ENCODE assay signal across 22 cellular contexts in genomic region chr1:13224480-13225060, GRCh38. TPM values are rescaled to one million over a fixed set of nuclear protein-coding genes. Genes with fewer than 3 reads are reported as not detected.
DNase-seq lines count a peak whose midpoint lies in the region; ATAC-seq and TF ChIP-seq lines count a peak whose summit lies in the region.
"Had no signal": no experiment of that assay in that cellular context is flagged by ENCODE, and none has a peak within 500 bp of the region (broad histone marks: within the 10 kb centered on the region; RNA-seq: fewer than 3 reads in every experiment).

No MANE protein-coding gene starts in this region.

- intact Hi-C loops in left ventricle myocardium inferior (cut with micrococcal nuclease), result no loop called here
- intact Hi-C loops in esophagus muscularis mucosa (cut with DNase I), result no loop called here
- intact Hi-C loops in spleen (cut with DNase I; ENCODE audit: low total_unique reads), result no loop called here

- TF ChIP-seq POLR2A in esophagus muscularis mucosa (IDR thresholded peaks at IDR 0.05; ENCODE audit: low read depth) (no peak), spleen (IDR thresholded peaks at IDR 0.05) (no peak)

- H3K27me3 ChIP-seq in right atrium auricular region (no peaks in the 10 kb centered on the region), left ventricle myocardium inferior (ENCODE audit: low read depth) (peaks cover 24% of the 10 kb centered on the region), esophagus muscularis mucosa (peaks cover 0 to 8% (median 0%) of the 10 kb centered on the region in 4 donors), spleen (replicated peaks in 1 of 7) (peaks cover 0 to 7% (median 0%) of the 10 kb centered on the region in 7 donors)

- H3K27ac ChIP-seq in right atrium auricular region (no peak overlapping the region), left ventricle myocardium inferior (replicated peaks) (no peak overlapping the region), esophagus muscularis mucosa (replicated peaks in 1 of 4) (no peak overlapping the region), spleen (no peak overlapping the region)
- H3K27ac ChIP-seq: GM23248 had no signal

- no peaks in the 10 kb centered on the region for H3K9me3 ChIP-seq in right atrium auricular region
- no peaks in the 10 kb centered on the region for H3K9me3 ChIP-seq in left ventricle myocardium inferior (replicated peaks)
- no peaks in the 10 kb centered on the region for H3K9me3 ChIP-seq in esophagus muscularis mucosa
- H3K9me3 ChIP-seq in spleen, result no peaks in the 10 kb centered on the region

- H3K4me1 ChIP-seq in right atrium auricular region (no peaks in the 10 kb centered on the region), left ventricle myocardium inferior (no peaks in the 10 kb centered on the region), esophagus muscularis mucosa (no peaks in the 10 kb centered on the region), spleen (no peaks in the 10 kb centered on the region)

- TF ChIP-seq EP300 in esophagus muscularis mucosa (IDR thresholded peaks at IDR 0.05), result no peak

- WGBS in esophagus muscularis mucosa, result 83% methylated on average over 5 of the region's 5 CpGs
- 79 to 88% (median 83%) methylated on average over 5 of the region's 5 CpGs for WGBS in spleen, 5 donors

- DNase-seq in right atrium auricular region (ENCODE audit: low spot score) (peak; percentile 30), left ventricle myocardium inferior (no peak), esophagus muscularis mucosa (ENCODE audit: extremely low spot score) (peak; percentile 92), spleen (peak; percentile 27), cerebellum (ENCODE audit: low spot score) (no peak), NCI-H446 (lab: John Stamatoyannopoulos, UW) (no peak)
- DNase-seq: ACHN; AML-193; DMS 273 treated with DMSO at 0.1 percent for 48 hours; GDM1; GM23248; NCI-H1417 treated with DMSO at 0.1 percent for 48 hours; NCI-H2029; NCI-H2171; NCI-H446 treated with DMSO at 0.1 percent for 48 hours; NK-92 treated with Interleukin-12 subunit alpha and Interleukin-12 subunit beta, amount 100 ng/mL, for 24 hours; OCI-M1; RPMI8226 had no signal

- TF ChIP-seq CTCF in right atrium auricular region (IDR thresholded peaks at IDR 0.05) (no peak), left ventricle myocardium inferior (IDR thresholded peaks at IDR 0.05; ENCODE audit: borderline replicate concordance) (no peak), esophagus muscularis mucosa (IDR thresholded peaks at IDR 0.05) (no peak), spleen (IDR thresholded peaks at IDR 0.05 in 8 of 11, conservative IDR thresholded peaks at IDR 0.05 in 3 of 11) (no peak)

- H3K36me3 ChIP-seq in right atrium auricular region (no peaks in the 10 kb centered on the region), left ventricle myocardium inferior (no peaks in the 10 kb centered on the region), esophagus muscularis mucosa (no peaks in the 10 kb centered on the region), spleen (no peaks in the 10 kb centered on the region)

- H3K4me3 ChIP-seq in right atrium auricular region (no peak overlapping the region), left ventricle myocardium inferior (no peak overlapping the region), esophagus muscularis mucosa (no peak overlapping the region), spleen (no peak overlapping the region)
- H3K4me3 ChIP-seq: GM23248, K562 had no signal

- no peak for ATAC-seq in HG03159 (IDR thresholded peaks at IDR 0.05; ENCODE audit: unreplicated experiment)
- ATAC-seq: HCT116, K562 had no signal

RNA-seq across cellular contexts. Expression of gene PRAMEF18, which starts 1.4 kb away (rescaled TPM):
- not detected for total RNA-seq in right atrium auricular region
- total RNA-seq in left ventricle myocardium inferior, result not detected
- not detected for total RNA-seq in esophagus muscularis mucosa
- total RNA-seq in spleen, result not detected
- polyA plus RNA-seq in spleen, result not detected
- total RNA-seq in cerebellum, result not detected
- total RNA-seq: GM23248, K562 had no signal
- polyA plus RNA-seq: CD14-positive monocyte, GM23248, K562 had no signal

RNA-seq across cellular contexts. Expression of gene PRAMEF13, which starts 23.4 kb away (rescaled TPM):
- total RNA-seq in right atrium auricular region, result not detected
- not detected for total RNA-seq in left ventricle myocardium inferior
- total RNA-seq in esophagus muscularis mucosa, result not detected
- not detected for total RNA-seq in spleen
- polyA plus RNA-seq in spleen, result not detected
- not detected for total RNA-seq in cerebellum
- total RNA-seq: GM23248, K562 had no signal
- polyA plus RNA-seq: CD14-positive monocyte, GM23248, K562 had no signal

RNA-seq across cellular contexts. Expression of gene PRAMEF5, which starts 29.4 kb away (rescaled TPM):
- not detected for total RNA-seq in right atrium auricular region
- not detected for total RNA-seq in left ventricle myocardium inferior
- total RNA-seq in esophagus muscularis mucosa, result not detected
- not detected for total RNA-seq in spleen
- not detected for polyA plus RNA-seq in spleen
- not detected for total RNA-seq in cerebellum
- total RNA-seq: GM23248, K562 had no signal
- polyA plus RNA-seq: CD14-positive monocyte, GM23248, K562 had no signal

RNA-seq across cellular contexts. Expression of gene PRAMEF9, which starts 52.9 kb away (rescaled TPM):
- total RNA-seq in right atrium auricular region (not detected), left ventricle myocardium inferior (not detected), esophagus muscularis mucosa (not detected), spleen (not detected), cerebellum (not detected)
- not detected for polyA plus RNA-seq in spleen
- total RNA-seq: GM23248, K562 had no signal
- polyA plus RNA-seq: CD14-positive monocyte, GM23248, K562 had no signal

RNA-seq across cellular contexts. Expression of gene HNRNPCL4, which starts 59.1 kb away (rescaled TPM):
- total RNA-seq in right atrium auricular region (not detected), left ventricle myocardium inferior (not detected), esophagus muscularis mucosa (not detected), spleen (not detected), cerebellum (not detected)
- not detected for polyA plus RNA-seq in spleen
- total RNA-seq: GM23248, K562 had no signal
- polyA plus RNA-seq: CD14-positive monocyte, GM23248, K562 had no signal

Comparison
In these comparisons a context has a peak if more than half of its experiments do, and no peak if none do; other contexts are left out.
1. DNase-seq: peak in right atrium auricular region (single experiment), esophagus muscularis mucosa (single experiment) and spleen (single experiment); none in left ventricle myocardium inferior (single experiment), cerebellum (single experiment) and NCI-H446 (0 of 2).